In genomic region chr10:62149621-62150020, GRCh38 we compare ENCODE assay signal across 29 cellular contexts.
"Had no signal": no experiment of that assay in that cellular context is flagged by ENCODE, and none has a peak within 500 bp of the region (broad histone marks: within the 10 kb centered on the region; RNA-seq: fewer than 3 reads in every experiment).

No MANE protein-coding gene starts in this region.

- H2AFZ ChIP-seq: neural progenitor cell, parathyroid adenoma had no signal

- H3K27me3 Mint-ChIP-seq: progenitor cell of endocrine pancreas; stimulated activated memory B cell treated with anti-CD40 and anti-IgM and Interleukin-4, amounts not matched to agents 10 μg/mL and 1 μg/mL and 100 μg/mL, for 72 hours; stimulated activated naive CD8-positive, alpha-beta T cell treated with anti-CD3 and anti-CD28 coated beads, Interleukin-15, amount 100 ng/mL, for 72 hours; type B pancreatic cell had no signal

- ATAC-seq: natural killer cell; psoas muscle; right cardiac atrium; right lobe of liver; stimulated activated memory B cell treated with anti-CD40 and anti-IgM and Interleukin-4, amounts not matched to agents 10 μg/mL and 1 μg/mL and 100 μg/mL, for 72 hours; stimulated activated naive CD8-positive, alpha-beta T cell treated with anti-CD3 and anti-CD28 coated beads, Interleukin-15, amount 100 ng/mL, for 72 hours; stimulated activated naive CD8-positive, alpha-beta T cell treated with anti-CD3 and anti-CD28 coated beads, Interleukin-15, Interleukin-2, amounts not matched to agents 100 U/mL and 50 U/mL, for 24 hours; upper lobe of right lung had no signal

- H3K36me3 ChIP-seq: neural progenitor cell, ovary, right lobe of liver, sigmoid colon, suprapubic skin, tibial artery, transverse colon, upper lobe of right lung, uterus had no signal

- H3K9me3 ChIP-seq: ovary, psoas muscle, right lobe of liver, sigmoid colon, testis, tibial artery, transverse colon, upper lobe of right lung, uterus had no signal

- H3K4me3 Mint-ChIP-seq: natural killer cell; nephron; neural progenitor cell; stimulated activated memory B cell treated with anti-CD40 and anti-IgM and Interleukin-4, amounts not matched to agents 10 μg/mL and 1 μg/mL and 100 μg/mL, for 72 hours; stimulated activated naive CD8-positive, alpha-beta T cell treated with anti-CD3 and anti-CD28 coated beads, Interleukin-15, amount 100 ng/mL, for 72 hours; type B pancreatic cell had no signal

- H3K4me1 Mint-ChIP-seq: natural killer cell, nephron, neural progenitor cell had no signal

- H3K27me3 ChIP-seq: neural progenitor cell, ovary, right lobe of liver, sigmoid colon, suprapubic skin, testis, tibial artery, transverse colon, upper lobe of right lung, uterus had no signal

- H3K4me2 ChIP-seq: neural progenitor cell had no signal

- H3K9ac ChIP-seq: neural progenitor cell, parathyroid adenoma had no signal

- H3K27ac Mint-ChIP-seq: natural killer cell; nephron; neural progenitor cell; progenitor cell of endocrine pancreas; stimulated activated memory B cell treated with anti-CD40 and anti-IgM and Interleukin-4, amounts not matched to agents 10 μg/mL and 1 μg/mL and 100 μg/mL, for 72 hours; type B pancreatic cell had no signal

- H3K4me3 ChIP-seq: neural progenitor cell, ovary, psoas muscle, right lobe of liver, sigmoid colon, suprapubic skin, testis, tibial artery, transverse colon, upper lobe of right lung, uterus had no signal

- H3K36me3 Mint-ChIP-seq: natural killer cell; neural progenitor cell; stimulated activated memory B cell treated with anti-CD40 and anti-IgM and Interleukin-4, amounts not matched to agents 10 μg/mL and 1 μg/mL and 100 μg/mL, for 72 hours; type B pancreatic cell had no signal

- H3K9me3 Mint-ChIP-seq: natural killer cell; nephron; stimulated activated memory B cell treated with anti-CD40 and anti-IgM and Interleukin-4, amounts not matched to agents 10 μg/mL and 1 μg/mL and 100 μg/mL, for 72 hours; type B pancreatic cell had no signal

- H3K4me1 ChIP-seq: neural progenitor cell, parathyroid adenoma, psoas muscle, right lobe of liver, sigmoid colon, suprapubic skin, testis, upper lobe of right lung, uterus had no signal

- DNase-seq: natural killer cell; occipital lobe; ovary; posterior cingulate gyrus; psoas muscle; right cardiac atrium; right lobe of liver; sigmoid colon; small intestine; stimulated activated CD4-positive, alpha-beta T cell treated with anti-CD3 and anti-CD28 coated beads, Interleukin-15, amount 100 ng/mL, for 24 hours; stimulated activated CD4-positive, alpha-beta T cell treated with anti-CD3 and anti-CD28 coated beads, Interleukin-2, amount 100 ng/mL, for 24 hours; stimulated activated CD4-positive, alpha-beta T cell treated with anti-CD3 and anti-CD28 coated beads, Interleukin-2, amount 100 ng/mL, for 48 hours; stimulated activated CD4-positive, alpha-beta T cell treated with anti-CD3 and anti-CD28 coated beads, Interleukin-4, amount 100 ng/mL, for 24 hours; stimulated activated naive CD4-positive, alpha-beta T cell; stimulated activated naive CD8-positive, alpha-beta T cell treated with anti-CD3 and anti-CD28 coated beads, Interleukin-15, amount 100 ng/mL, for 72 hours; stimulated activated naive CD8-positive, alpha-beta T cell treated with anti-CD3 and anti-CD28 coated beads, Interleukin-15, Interleukin-2, amounts not matched to agents 100 U/mL and 50 U/mL, for 24 hours; substantia nigra; testis; tibial artery; transverse colon; upper lobe of right lung; uterus had no signal

- H3K79me2 ChIP-seq: parathyroid adenoma had no signal

- H3K27ac ChIP-seq: neural progenitor cell, ovary, parathyroid adenoma, psoas muscle, right lobe of liver, sigmoid colon, suprapubic skin, testis, tibial artery, transverse colon, upper lobe of right lung, uterus had no signal
